ENCODE assay signal across 13 cellular contexts in genomic region chr2:54422072-54422581, GRCh38. TPM values are rescaled to one million over a fixed set of nuclear protein-coding genes. Genes with fewer than 3 reads are reported as not detected.
DNase-seq lines count a peak whose midpoint lies in the region; ATAC-seq and TF ChIP-seq lines count a peak whose summit lies in the region.
"Had no signal": no experiment of that assay in that cellular context is flagged by ENCODE, and none has a peak within 500 bp of the region (broad histone marks: within the 10 kb centered on the region; RNA-seq: fewer than 3 reads in every experiment).

No MANE protein-coding gene starts in this region.

- no peak overlapping the region for H3K27ac Mint-ChIP-seq in activated CD4-positive, alpha-beta memory T cell treated with anti-CD3 and anti-CD28 coated beads for 36 hours
- H3K27ac Mint-ChIP-seq in activated naive CD8-positive, alpha-beta T cell treated with anti-CD3 and anti-CD28 coated beads, Interleukin-2, amount 10 ng/mL, durations not matched to agents 7 days and 5 days = peak overlapping the region; percentile 82

- H3K36me3 Mint-ChIP-seq in activated CD4-positive, alpha-beta memory T cell treated with anti-CD3 and anti-CD28 coated beads for 36 hours = no peaks in the 10 kb centered on the region
- peaks cover 5% of the 10 kb centered on the region for H3K36me3 Mint-ChIP-seq in activated naive CD8-positive, alpha-beta T cell treated with anti-CD3 and anti-CD28 coated beads, Interleukin-2, amount 10 ng/mL, durations not matched to agents 7 days and 5 days

- CTCF ChIA-PET in IMR-90 (lab: Yijun Ruan, JAX) = no interaction called here
- CTCF ChIA-PET in activated CD4-positive, alpha-beta memory T cell treated with anti-CD3 and anti-CD28 coated beads for 36 hours (lab: Charles Lee) = no interaction called here

- in situ Hi-C loops in IMR-90 (cut with MboI; ENCODE audit: low sequenced_read_pairs) = no loop called here

- no peaks in the 10 kb centered on the region for H3K4me1 ChIP-seq in IMR-90 (ENCODE audit: control insufficient read depth, insufficient read depth, low read length)
- no peaks in the 10 kb centered on the region for H3K4me1 ChIP-seq in Peyer's patch
- H3K4me1 ChIP-seq: Caco-2, HAP-1 had no signal

- no peak overlapping the region for H3K56ac ChIP-seq in IMR-90 (ENCODE audit: extremely low read depth, insufficient read depth, low read length)

- H3K36me3 ChIP-seq in IMR-90 (ENCODE audit: control insufficient read depth, insufficient read depth, low read length) = no peaks in the 10 kb centered on the region
- H3K36me3 ChIP-seq in Peyer's patch = no peaks in the 10 kb centered on the region
- H3K36me3 ChIP-seq: HAP-1 had no signal

- no peak overlapping the region for H2AK9ac ChIP-seq in IMR-90 (replicated peaks; ENCODE audit: low read depth, low read length, poor library complexity)

- H3K18ac ChIP-seq in IMR-90 (ENCODE audit: low read depth, low read length) = no peak overlapping the region

- H3K4me3 ChIP-seq in IMR-90 (ENCODE audit: insufficient read depth, low read depth, low read length) (no peak overlapping the region), Peyer's patch (no peak overlapping the region)
- H3K4me3 ChIP-seq: HAP-1 had no signal

- no peaks in the 10 kb centered on the region for H3K9me1 ChIP-seq in IMR-90 (ENCODE audit: insufficient read depth, low read length)

- no peaks in the 10 kb centered on the region for H3K9me3 ChIP-seq in IMR-90 (ENCODE audit: control insufficient read depth, insufficient read depth, low read length)
- H3K9me3 ChIP-seq in Peyer's patch = no peaks in the 10 kb centered on the region
- H3K9me3 ChIP-seq: HAP-1 had no signal

- peaks cover 9% of the 10 kb centered on the region for H3K9me3 Mint-ChIP-seq in activated CD4-positive, alpha-beta memory T cell treated with anti-CD3 and anti-CD28 coated beads for 36 hours
- peaks cover 8% of the 10 kb centered on the region for H3K9me3 Mint-ChIP-seq in activated naive CD8-positive, alpha-beta T cell treated with anti-CD3 and anti-CD28 coated beads, Interleukin-2, amount 10 ng/mL, durations not matched to agents 7 days and 5 days

- H3K4me2 ChIP-seq in IMR-90 (ENCODE audit: low read depth, low read length) = no peak overlapping the region

- H2BK5ac ChIP-seq in IMR-90 (ENCODE audit: low read depth, low read length, poor library complexity, severe bottlenecking) = no peak overlapping the region

- 88% methylated on average over 8 of the region's 10 CpGs; no CpG with 5 or more reads in 1 of the 2 experiments for WGBS in IMR-90 (ENCODE audit: extremely low coverage in 2 of 2, insufficient read length in 1 of 2), 2 experiments

- no peaks in the 10 kb centered on the region for H4K20me1 ChIP-seq in IMR-90 (ENCODE audit: insufficient read depth, low read length)

- H2AK5ac ChIP-seq in IMR-90 (ENCODE audit: low read depth, low read length) = no peak overlapping the region

- no peak overlapping the region for H4K8ac ChIP-seq in IMR-90 (ENCODE audit: low read depth in 2 of 2, low read length in 2 of 2)

- no peak overlapping the region for H3K4ac ChIP-seq in IMR-90 (ENCODE audit: low read depth, low read length)

- H2BK20ac ChIP-seq in IMR-90 (ENCODE audit: low read depth, low read length) = no peak overlapping the region

- H3K23ac ChIP-seq in IMR-90 (ENCODE audit: low read depth, low read length) = no peak overlapping the region

- no peak overlapping the region for H4K5ac ChIP-seq in IMR-90 (ENCODE audit: low read depth, low read length)

- H3K27ac ChIP-seq in IMR-90 (ENCODE audit: insufficient read depth, low read length) (no peak overlapping the region), Peyer's patch (no peak overlapping the region)

- H3K14ac ChIP-seq in IMR-90 (replicated peaks; ENCODE audit: low read depth, low read length) = no peak overlapping the region

- intact Hi-C loops in IMR-90 (cut with micrococcal nuclease) = no loop called here
- intact Hi-C loops in activated CD4-positive, alpha-beta memory T cell treated with anti-CD3 and anti-CD28 coated beads for 36 hours (cut with micrococcal nuclease) = no loop called here

- peak overlapping the region; percentile 24 for H3K4me3 Mint-ChIP-seq in activated CD4-positive, alpha-beta memory T cell treated with anti-CD3 and anti-CD28 coated beads for 36 hours
- peak overlapping the region; percentile 70 for H3K4me3 Mint-ChIP-seq in activated naive CD8-positive, alpha-beta T cell treated with anti-CD3 and anti-CD28 coated beads, Interleukin-2, amount 10 ng/mL, durations not matched to agents 7 days and 5 days
- H3K4me3 Mint-ChIP-seq: neural crest cell had no signal

- no TSS peak for BruUV-seq in IMR-90 (replicated peaks; lab: Mats Ljungman, UMichigan)

- POLR2A ChIA-PET in IMR-90 (lab: Charles Lee; ENCODE audit: unreplicated experiment) = no interaction called here
- POLR2A ChIA-PET in activated CD4-positive, alpha-beta memory T cell treated with anti-CD3 and anti-CD28 coated beads for 36 hours (lab: Charles Lee) = no interaction called here
- POLR2A ChIA-PET in activated naive CD8-positive, alpha-beta T cell treated with anti-CD3 and anti-CD28 coated beads, Interleukin-2, amount 10 ng/mL, durations not matched to agents 7 days and 5 days (lab: Charles Lee) = interaction anchor here (1.5 kb wide), 1 partner anchor 131 kb away, joined by 3 read pairs; no protein-coding TSS in a partner anchor

- no peak overlapping the region for H4K91ac ChIP-seq in IMR-90 (ENCODE audit: insufficient read depth, low read depth, low read length)

- no peak for TF ChIP-seq CTCF in IMR-90 (conservative IDR thresholded peaks at IDR 0.05; ENCODE audit: low read depth, low read length)
- no peak for TF ChIP-seq CTCF in Peyer's patch (IDR thresholded peaks at IDR 0.05)

- no peaks in the 10 kb centered on the region for H3K27me3 Mint-ChIP-seq in activated CD4-positive, alpha-beta memory T cell treated with anti-CD3 and anti-CD28 coated beads for 36 hours
- peaks cover 2% of the 10 kb centered on the region for H3K27me3 Mint-ChIP-seq in activated naive CD8-positive, alpha-beta T cell treated with anti-CD3 and anti-CD28 coated beads, Interleukin-2, amount 10 ng/mL, durations not matched to agents 7 days and 5 days

- DNase-seq in IMR-90 (no peak), glomerular visceral epithelial cell (ENCODE audit: extremely low spot score) (no peak), Peyer's patch (no peak), DMS79 treated with DMSO at 0.1 percent for 48 hours (lab: John Stamatoyannopoulos, UW) (no peak)
- peak; percentile 50 for DNase-seq in activated CD4-positive, alpha-beta memory T cell treated with anti-CD3 and anti-CD28 coated beads for 36 hours
- peak; percentile 70 for DNase-seq in activated naive CD8-positive, alpha-beta T cell treated with anti-CD3 and anti-CD28 coated beads, Interleukin-2, amount 10 ng/mL, durations not matched to agents 7 days and 5 days
- peak; percentile 10 to 17 for DNase-seq in stimulated activated CD8-positive, alpha-beta memory T cell treated with anti-CD3 and anti-CD28 coated beads, Interleukin-15, amount 100 ng/mL, for 48 hours (ENCODE audit: low read depth in 2 of 2)
- DNase-seq: NCI-H1048, Right ventricle myocardium superior had no signal

- no peak overlapping the region for H2BK120ac ChIP-seq in IMR-90 (ENCODE audit: low read depth, low read length)

- no peak for TF ChIP-seq RAD21 in IMR-90 (IDR thresholded peaks at IDR 0.05; ENCODE audit: low read length)

- no peak overlapping the region for H3K9ac ChIP-seq in IMR-90 (ENCODE audit: low read depth, low read length)

- H3K27me3 ChIP-seq in IMR-90 (ENCODE audit: control insufficient read depth, insufficient read depth, low read length) (peaks cover 9% of the 10 kb centered on the region), Peyer's patch (no peaks in the 10 kb centered on the region)

- H2BK15ac ChIP-seq in IMR-90 (ENCODE audit: low read depth, low read length) = no peak overlapping the region

- no peaks in the 10 kb centered on the region for H3K79me1 ChIP-seq in IMR-90 (ENCODE audit: low read depth in 1 of 2, low read length in 2 of 2)

- no peak overlapping the region for H2AFZ ChIP-seq in IMR-90 (replicated peaks; ENCODE audit: low read length, poor library complexity)

- TF ChIP-seq POLR2A in IMR-90 (IDR thresholded peaks at IDR 0.05; ENCODE audit: low read depth, low read length) (no peak), Peyer's patch (IDR thresholded peaks at IDR 0.05) (no peak)

- ATAC-seq in IMR-90 (ENCODE audit: low read depth) (no peak), esophagus mucosa (no peak)
- peak; percentile 88 for ATAC-seq in activated naive CD8-positive, alpha-beta T cell treated with anti-CD3 and anti-CD28 coated beads, Interleukin-2, amount 10 ng/mL, durations not matched to agents 7 days and 5 days (ENCODE audit: low read depth)

- dilution Hi-C loops in IMR-90 (cut with HindIII; ENCODE audit: low sequenced_read_pairs, unreplicated experiment) = no loop called here

- H3K4me1 Mint-ChIP-seq in activated CD4-positive, alpha-beta memory T cell treated with anti-CD3 and anti-CD28 coated beads for 36 hours (ENCODE audit: low read depth) = peaks cover 12% of the 10 kb centered on the region
- peaks cover 20% of the 10 kb centered on the region for H3K4me1 Mint-ChIP-seq in activated naive CD8-positive, alpha-beta T cell treated with anti-CD3 and anti-CD28 coated beads, Interleukin-2, amount 10 ng/mL, durations not matched to agents 7 days and 5 days

TF ChIP-seq in IMR-90, 13 proteins besides CTCF, POLR2A, EP300 and RAD21:
- TF ChIP-seq RFX5 (IDR thresholded peaks at IDR 0.05; ENCODE audit: low read depth, low read length) (no peak), MAFK (IDR thresholded peaks at IDR 0.05; ENCODE audit: low read depth, low read length) (0 out of 2 replicates have a peak, but pooled peaks have one; percentile 2), MAZ (IDR thresholded peaks at IDR 0.05; ENCODE audit: borderline replicate concordance, low read depth, low read length) (no peak), RCOR1 (IDR thresholded peaks at IDR 0.05; ENCODE audit: insufficient replicate concordance, low read length) (no peak), MXI1 (IDR thresholded peaks at IDR 0.05; ENCODE audit: borderline replicate concordance, low read depth, low read length) (no peak)

RNA-seq across cellular contexts. Expression of gene SPTBN1, which starts 34.0 kb away (rescaled TPM):
- total RNA-seq in IMR-90 (2012; rRNA removed) (230 and 241 TPM in 2 replicates), esophagus mucosa (77.2 TPM), Peyer's patch (100 to 1,000 TPM; 171 to 293 (median 247) TPM)
- 46.0 and 49.1 TPM in 2 replicates for polyA plus RNA-seq in IMR-90 (2012; rRNA removed)
- polyA plus RNA-seq in IMR-90 (2012; cell fraction: cytosol; rRNA removed) = 12.4 and 14.0 TPM in 2 replicates
- 94.7 and 199 TPM in 2 replicates for polyA plus RNA-seq in IMR-90 (2012; cell fraction: nucleus; rRNA removed; ENCODE audit: low replicate concordance)
- total RNA-seq in activated CD4-positive, alpha-beta memory T cell treated with anti-CD3 and anti-CD28 coated beads for 36 hours = 10 to 100 TPM; 67.5 to 68.1 TPM
- total RNA-seq in activated naive CD8-positive, alpha-beta T cell treated with anti-CD3 and anti-CD28 coated beads, Interleukin-2, amount 10 ng/mL, durations not matched to agents 7 days and 5 days = 100 to 1,000 TPM; 120 to 127 TPM

Comparison
In these comparisons a context has a peak if more than half of its experiments do, and no peak if none do; other contexts are left out.
1. DNase-seq: peak in activated CD4-positive, alpha-beta memory T cell treated with anti-CD3 and anti-CD28 coated beads for 36 hours (single experiment), activated naive CD8-positive, alpha-beta T cell treated with anti-CD3 and anti-CD28 coated beads, Interleukin-2, amount 10 ng/mL, durations not matched to agents 7 days and 5 days (single experiment) and stimulated activated CD8-positive, alpha-beta memory T cell treated with anti-CD3 and anti-CD28 coated beads, Interleukin-15, amount 100 ng/mL, for 48 hours (2 of 2); none in IMR-90 (single experiment), glomerular visceral epithelial cell (single experiment), Peyer's patch (0 of 3) and DMS79 treated with DMSO at 0.1 percent for 48 hours (single experiment).